2 cellular contexts compared by ENCODE assay signal in genomic region chr21:26095131-26095530, GRCh38.
TF ChIP-seq lines count a peak whose summit lies in the region.

No MANE protein-coding gene starts in this region.

TF ChIP-seq in GM23338, 12 proteins besides CTCF, POLR2A, EP300 and RAD21 (continued from another document):
- TF ChIP-seq REST (IDR thresholded peaks at IDR 0.05; ENCODE audit: unreplicated experiment) = no peak
- TF ChIP-seq STAT1 (IDR thresholded peaks at IDR 0.05; ENCODE audit: unreplicated experiment) = no peak
- no peak for TF ChIP-seq NANOG (IDR thresholded peaks at IDR 0.05; ENCODE audit: borderline replicate concordance)
- TF ChIP-seq JUNB (IDR thresholded peaks at IDR 0.05; ENCODE audit: unreplicated experiment) = no peak

TF ChIP-seq in WTC11, 78 proteins besides CTCF, POLR2A, EP300 and RAD21 (continued from another document):
- TF ChIP-seq PRDM15 (CRISPR knock-in tag; IDR thresholded peaks at IDR 0.05) = no peak
